8 cellular contexts compared by ENCODE assay signal in the genomic region with DNA sequence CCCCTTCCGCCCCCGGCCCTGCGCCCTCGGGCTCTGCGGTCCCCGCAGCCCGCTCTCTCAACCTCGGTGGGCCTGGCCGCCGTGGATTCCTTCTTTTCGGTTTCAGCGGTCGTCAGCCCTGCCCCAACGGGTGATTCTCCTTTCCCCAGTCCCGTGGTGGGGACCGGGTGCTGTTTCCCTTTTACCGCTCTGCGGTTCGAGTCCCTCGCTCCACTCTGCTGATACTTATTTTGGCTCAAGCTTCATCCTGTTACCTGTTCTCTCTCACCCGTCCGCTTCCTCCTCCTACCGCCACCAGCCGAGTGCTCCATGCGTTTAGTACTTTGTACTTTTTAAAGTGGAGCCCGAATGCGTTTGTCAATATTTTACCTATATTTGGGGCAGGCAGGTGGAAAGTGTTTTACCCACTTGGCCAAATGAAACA. TPM values are rescaled to one million over a fixed set of nuclear protein-coding genes. Genes with fewer than 3 reads are reported as not detected.
DNase-seq lines count a peak whose midpoint lies in the region; ATAC-seq and TF ChIP-seq lines count a peak whose summit lies in the region.

No MANE protein-coding gene starts in this region.

- H3K4me3 Mint-ChIP-seq in endodermal cell = peak overlapping the region; percentile 94

- H3K4me3 ChIP-seq in SK-N-SH (ENCODE audit: low read depth in 2 of 2, low read length in 1 of 2) = peak overlapping the region; percentile 78 to 85
- peak overlapping the region; percentile 92 for H3K4me3 ChIP-seq in endodermal cell (ENCODE audit: low read length)
- peak overlapping the region; percentile 99 for H3K4me3 ChIP-seq in neural cell (ENCODE audit: low read length)

- peak overlapping the region; percentile 100 for H3K27ac Mint-ChIP-seq in endodermal cell

- H3K9me3 Mint-ChIP-seq in endodermal cell = no peaks in the 10 kb centered on the region

- H3K9me2 ChIP-seq in SK-N-SH = no peaks in the 10 kb centered on the region
- H3K9me2 ChIP-seq in neural cell (ENCODE audit: insufficient read depth, low read length) = no peaks in the 10 kb centered on the region

- H3K9me3 ChIP-seq in SK-N-SH (no peaks in the 10 kb centered on the region), endodermal cell (ENCODE audit: control insufficient read depth, low read length) (no peaks in the 10 kb centered on the region), neural cell (ENCODE audit: low read length) (no peaks in the 10 kb centered on the region)

- peak overlapping the region; percentile 86 for H3K4me2 ChIP-seq in SK-N-SH
- peak overlapping the region; percentile 79 for H3K4me2 ChIP-seq in neural cell (ENCODE audit: low read length)

- H3K27me3 ChIP-seq in SK-N-SH (ENCODE audit: insufficient read depth) = no peaks in the 10 kb centered on the region
- H3K27me3 ChIP-seq in endodermal cell (ENCODE audit: control insufficient read depth, insufficient read depth, low read length, poor library complexity, severe bottlenecking) = no peaks in the 10 kb centered on the region
- no peaks in the 10 kb centered on the region for H3K27me3 ChIP-seq in neural cell (ENCODE audit: insufficient read depth, low read depth, low read length)

- no peak for ATAC-seq in SK-N-SH treated with all-trans-retinoic acid at 6 μM for 48 hours
- peak; percentile 4 for ATAC-seq in HG02938 (IDR thresholded peaks at IDR 0.05; ENCODE audit: unreplicated experiment)
- no peak for ATAC-seq in sciatic nerve

- H3K27me3 Mint-ChIP-seq in endodermal cell (ENCODE audit: insufficient read depth) = no peaks in the 10 kb centered on the region

- H3F3A ChIP-seq in SK-N-SH (replicated peaks; ENCODE audit: insufficient read depth) (no peaks in the 10 kb centered on the region), neural cell (ENCODE audit: insufficient read depth, low read length, poor library complexity, severe bottlenecking) (no peaks in the 10 kb centered on the region)

- POLR2A ChIA-PET in SK-N-SH (lab: Yijun Ruan, JAX) = no interaction called here

- H3K79me2 ChIP-seq in SK-N-SH (ENCODE audit: insufficient read depth) (peaks cover 56% of the 10 kb centered on the region), neural cell (replicated peaks; ENCODE audit: insufficient read depth, low read length) (peaks cover 48% of the 10 kb centered on the region)

- H3K27ac ChIP-seq in SK-N-SH (ENCODE audit: low read depth in 2 of 2, low read length in 1 of 2) (peak overlapping the region; percentile 93 to 97), endodermal cell (ENCODE audit: low read depth, low read length) (peak overlapping the region; percentile 99), neural cell (ENCODE audit: low read length) (peak overlapping the region; percentile 89)

- CTCF ChIA-PET in SK-N-SH (lab: Yijun Ruan, JAX) = interaction anchor here (0.7 to 1.3 kb wide), 4 partner anchors 11 to 210 kb away, joined by 3 to 5 read pairs (median 4); no protein-coding TSS in a partner anchor

- H3K4me1 Mint-ChIP-seq in endodermal cell = peaks cover 27% of the 10 kb centered on the region

- H3K4me1 ChIP-seq in SK-N-SH (ENCODE audit: control insufficient read depth in 1 of 2, insufficient read depth in 2 of 2, low read depth in 1 of 2, low read length in 1 of 2) (peaks cover 9 to 12% of the 10 kb centered on the region in 2 experiments; a peak in 3 of 4 replicates), endodermal cell (ENCODE audit: control insufficient read depth, insufficient read depth, low read length) (no peaks in the 10 kb centered on the region)

- intact Hi-C loops in sciatic nerve (cut with DNase I) = loop anchor here (10.0 kb wide), 1 partner anchor 136 kb away; no protein-coding TSS in a partner anchor

- TF ChIP-seq CTCF in SK-N-SH (IDR thresholded peaks at IDR 0.05) (no peak), endodermal cell (conservative IDR thresholded peaks at IDR 0.05) (no peak), neural cell (IDR thresholded peaks at IDR 0.05; ENCODE audit: poor library complexity, severe bottlenecking) (no peak)

- peaks cover 17 to 21% of the 10 kb centered on the region in 2 experiments for H3K36me3 ChIP-seq in SK-N-SH (replicated peaks in 1 of 2; ENCODE audit: control insufficient read depth in 1 of 2, insufficient read depth in 2 of 2, low read length in 1 of 2)
- H3K36me3 ChIP-seq in endodermal cell (ENCODE audit: control insufficient read depth, insufficient read depth, low read length) = peaks cover 23% of the 10 kb centered on the region
- H3K36me3 ChIP-seq in neural cell (ENCODE audit: insufficient read depth, low read length) = no peaks in the 10 kb centered on the region

- H2AFZ ChIP-seq in SK-N-SH (ENCODE audit: low read depth) = peak overlapping the region; percentile 20; the same call in 1 of the 2 replicates
- peak overlapping the region; percentile 60 for H2AFZ ChIP-seq in neural cell (ENCODE audit: low read depth, low read length)

- H3K36me3 Mint-ChIP-seq in endodermal cell (ENCODE audit: low read depth) = peaks cover 23% of the 10 kb centered on the region

- no peak for DNase-seq in SK-N-SH
- DNase-seq in T-helper 1 cell = peak in 4 of 5 donors; percentile 12 to 44 (median 37)
- DNase-seq in endodermal cell = no peak
- no peak for DNase-seq in sciatic nerve (ENCODE audit: low spot score)
- no peak for DNase-seq in AG08395 (ENCODE audit: low spot score)

- TF ChIP-seq RAD21 in SK-N-SH (IDR thresholded peaks at IDR 0.05; ENCODE audit: low read length) (no peak), neural cell (conservative IDR thresholded peaks at IDR 0.05) (no peak)

- H4K20me1 ChIP-seq in SK-N-SH (ENCODE audit: insufficient read depth) = no peaks in the 10 kb centered on the region
- H4K20me1 ChIP-seq in neural cell (ENCODE audit: insufficient read depth) = no peaks in the 10 kb centered on the region

- under 1% methylated on average over 21 of the region's 27 CpGs for WGBS in SK-N-SH (ENCODE audit: low lambda C conversion rate)
- 0 to 1% methylated on average over 22 to 27 of the region's 27 CpGs for WGBS in endodermal cell (ENCODE audit: insufficient coverage in 1 of 2, insufficient read length in 1 of 2), 2 experiments

- no peak for TF ChIP-seq EP300 in SK-N-SH (IDR thresholded peaks at IDR 0.05; ENCODE audit: borderline replicate concordance in 1 of 2, low read depth in 1 of 2, low read length in 1 of 2)
- TF ChIP-seq EP300 in neural cell (conservative IDR thresholded peaks at IDR 0.05; ENCODE audit: poor library complexity, severe bottlenecking) = no peak

- peak overlapping the region; percentile 87 for H3K9ac ChIP-seq in SK-N-SH
- peak overlapping the region; percentile 97 for H3K9ac ChIP-seq in endodermal cell (ENCODE audit: extremely low read depth, low read length, poor library complexity, severe bottlenecking)
- peak overlapping the region; percentile 70 for H3K9ac ChIP-seq in neural cell (ENCODE audit: low read length)

TF ChIP-seq in SK-N-SH, 30 proteins besides CTCF, POLR2A, EP300 and RAD21 (continues in another document):
- no peak for TF ChIP-seq TCF12 (IDR thresholded peaks at IDR 0.05)

TF ChIP-seq in SK-N-SH treated with all-trans-retinoic acid at 6 μM for 48 hours, 23 proteins besides CTCF, POLR2A, EP300 and RAD21 (continues in another document):
- TF ChIP-seq PPARA (CRISPR knock-in tag; IDR thresholded peaks at IDR 0.05; ENCODE audit: borderline replicate concordance) (no peak), ZNF565 (CRISPR knock-in tag; conservative IDR thresholded peaks at IDR 0.05; ENCODE audit: low read depth) (no peak)

TF ChIP-seq in neural cell, 6 proteins besides CTCF, POLR2A, EP300 and RAD21 (continues in another document):
- TF ChIP-seq MXI1 (conservative IDR thresholded peaks at IDR 0.05; ENCODE audit: poor library complexity, severe bottlenecking) = no peak
- no peak for TF ChIP-seq SMC3 (conservative IDR thresholded peaks at IDR 0.05; ENCODE audit: poor library complexity)
- no peak for TF ChIP-seq EZH2 (IDR thresholded peaks at IDR 0.05; ENCODE audit: borderline replicate concordance, insufficient read depth, low read length, poor library complexity, severe bottlenecking)

RNA-seq across cellular contexts. Expression of a gene that starts 0.6 kb away (rescaled TPM):
- 46.6 and 54.8 TPM in 2 replicates for polyA plus RNA-seq in SK-N-SH (2012; rRNA removed)
- 25.0 and 35.9 TPM in 2 replicates for polyA plus RNA-seq in SK-N-SH (2012; cell fraction: cytosol; rRNA removed)
- polyA plus RNA-seq in SK-N-SH (2012; cell fraction: nucleus; rRNA removed) = 40.9 and 62.8 TPM in 2 replicates
- 10 to 100 TPM; 70.7 to 77.1 TPM for total RNA-seq in endodermal cell
- polyA plus RNA-seq in endodermal cell (2013, experiment 1 of 2) = 30.5 TPM
- 31.6 TPM for polyA plus RNA-seq in endodermal cell (2013, experiment 2 of 2)
- 15.8 and 17.4 TPM in 2 replicates for polyA plus RNA-seq in neural cell
- polyA minus RNA-seq in neural cell = 36.7 and 40.4 TPM in 2 replicates
- total RNA-seq in sciatic nerve = 45.4 TPM

RNA-seq across cellular contexts. Expression of a gene that starts 10.9 kb away (rescaled TPM):
- 18.1 and 25.8 TPM in 2 replicates for polyA plus RNA-seq in SK-N-SH (2012; rRNA removed)
- polyA plus RNA-seq in SK-N-SH (2012; cell fraction: cytosol; rRNA removed) = 20.0 and 22.9 TPM in 2 replicates
- polyA plus RNA-seq in SK-N-SH (2012; cell fraction: nucleus; rRNA removed) = 14.7 and 19.9 TPM in 2 replicates
- 10 to 100 TPM; 23.7 to 25.2 TPM for total RNA-seq in endodermal cell
- polyA plus RNA-seq in endodermal cell (2013, experiment 1 of 2) = 17.7 TPM
- 15.0 TPM for polyA plus RNA-seq in endodermal cell (2013, experiment 2 of 2)
- polyA plus RNA-seq in neural cell = 18.2 and 22.7 TPM in 2 replicates
- polyA minus RNA-seq in neural cell = 23.5 and 25.8 TPM in 2 replicates
- total RNA-seq in sciatic nerve = 11.9 TPM

RNA-seq across cellular contexts. Expression of a gene that starts 18.8 kb away (rescaled TPM):
- polyA plus RNA-seq in SK-N-SH (2012; rRNA removed) (2.3 and 2.4 TPM in 2 replicates), neural cell (18.4 and 19.8 TPM in 2 replicates)
- polyA plus RNA-seq in SK-N-SH (2012; cell fraction: cytosol; rRNA removed) = 1.0 and 1.1 TPM in 2 replicates
- polyA plus RNA-seq in SK-N-SH (2012; cell fraction: nucleus; rRNA removed) = 9.9 and 10.5 TPM in 2 replicates
- total RNA-seq in endodermal cell (not detected), sciatic nerve (2.1 TPM)
- 2.8 TPM for polyA plus RNA-seq in endodermal cell (2013, experiment 1 of 2)
- 2.0 TPM for polyA plus RNA-seq in endodermal cell (2013, experiment 2 of 2)
- 3.9 and 5.6 TPM in 2 replicates for polyA minus RNA-seq in neural cell

RNA-seq across cellular contexts. Expression of a gene that starts 43.5 kb away (rescaled TPM):
- polyA plus RNA-seq in SK-N-SH (2012; rRNA removed) = 35.2 and 38.7 TPM in 2 replicates
- 32.2 and 33.1 TPM in 2 replicates for polyA plus RNA-seq in SK-N-SH (2012; cell fraction: cytosol; rRNA removed)
- polyA plus RNA-seq in SK-N-SH (2012; cell fraction: nucleus; rRNA removed) = 37.6 and 38.1 TPM in 2 replicates
- total RNA-seq in endodermal cell = 10 to 100 TPM; 18.5 TPM
- 30.2 TPM for polyA plus RNA-seq in endodermal cell (2013, experiment 1 of 2)
- 28.0 TPM for polyA plus RNA-seq in endodermal cell (2013, experiment 2 of 2)
- 46.4 and 62.4 TPM in 2 replicates for polyA plus RNA-seq in neural cell
- 37.0 and 39.8 TPM in 2 replicates for polyA minus RNA-seq in neural cell
- 9.6 TPM for total RNA-seq in sciatic nerve

RNA-seq across cellular contexts. Expression of a gene that starts 43.9 kb away (rescaled TPM):
- polyA plus RNA-seq in SK-N-SH (2012; rRNA removed) = 88.6 and 94.6 TPM in 2 replicates
- 82.1 and 93.4 TPM in 2 replicates for polyA plus RNA-seq in SK-N-SH (2012; cell fraction: cytosol; rRNA removed)
- 99.7 and 117 TPM in 2 replicates for polyA plus RNA-seq in SK-N-SH (2012; cell fraction: nucleus; rRNA removed)
- 10 to 100 TPM; 67.6 to 79.2 TPM for total RNA-seq in endodermal cell
- 72.3 TPM for polyA plus RNA-seq in endodermal cell (2013, experiment 1 of 2)
- polyA plus RNA-seq in endodermal cell (2013, experiment 2 of 2) = 62.6 TPM
- polyA plus RNA-seq in neural cell = 119 and 130 TPM in 2 replicates
- polyA minus RNA-seq in neural cell = 58.9 and 65.3 TPM in 2 replicates
- total RNA-seq in sciatic nerve = 56.9 TPM

Comparison
In these comparisons a context has a peak if more than half of its experiments do, and no peak if none do; other contexts are left out.
1. DNase-seq: peak in T-helper 1 cell (4 of 5); none in SK-N-SH (single experiment), endodermal cell (single experiment), sciatic nerve (single experiment) and AG08395 (single experiment).
2. Peak in every context shown above with its lines, with median percentiles within 50 percentile points of each other: H3K27ac ChIP-seq, H3K4me3 ChIP-seq and H3K9ac ChIP-seq.